Comparison of ENCODE assay signal across 8 cellular contexts in the genomic region with DNA sequence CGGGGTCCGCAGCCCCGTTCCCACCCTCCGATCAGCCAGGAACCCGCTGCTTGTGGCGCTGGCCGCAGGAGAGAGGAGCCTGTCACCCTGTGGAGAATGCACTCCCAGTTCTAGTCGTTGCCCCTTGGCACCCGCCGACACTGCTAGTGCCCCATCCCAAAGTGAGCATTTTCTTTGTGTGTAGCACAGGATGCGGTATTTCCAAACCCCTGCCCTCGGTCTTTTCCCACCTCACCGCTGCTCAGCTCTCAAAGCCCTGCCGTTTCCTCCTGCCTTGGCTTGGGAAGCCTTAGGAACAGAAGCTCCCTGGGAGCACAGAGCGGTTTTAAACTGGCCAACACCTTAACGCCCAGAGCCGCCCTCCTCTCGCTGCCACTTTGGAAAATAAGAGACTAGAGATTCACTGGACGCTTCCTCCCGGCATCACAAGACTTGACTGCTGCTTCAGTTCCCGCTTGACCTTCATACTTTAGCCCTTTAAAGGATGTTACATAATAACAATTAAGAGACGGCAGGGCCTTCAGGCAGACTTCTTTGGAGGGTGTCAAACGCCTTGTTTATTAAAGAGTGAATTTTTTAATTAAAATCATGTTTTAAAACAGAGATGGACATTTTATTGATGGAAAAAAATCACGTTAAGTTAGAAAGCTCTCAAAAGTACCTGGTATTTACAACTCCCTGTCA. TPM values are rescaled to one million over a fixed set of nuclear protein-coding genes. Genes with fewer than 3 reads are reported as not detected.
DNase-seq lines count a peak whose midpoint lies in the region; ATAC-seq and TF ChIP-seq lines count a peak whose summit lies in the region.

No MANE protein-coding gene starts in this region.

- TF ChIP-seq EP300 in sigmoid colon (IDR thresholded peaks at IDR 0.05): no peak

- H3K4me1 Mint-ChIP-seq in T-helper 1 cell treated with Interleukin-12 subunit alpha and Interleukin-12 subunit beta and Interleukin-4 antibody, amounts not matched to agents 30 μg/mL and 1 μg/mL, for 36 hours (ENCODE audit: low read depth): peaks cover 27% of the 10 kb centered on the region

- H3K9ac ChIP-seq in iPS-20b (ENCODE audit: low read depth, low read length): peak overlapping the region; percentile 85; the same call in 1 of the 2 replicates

- no peak for TF ChIP-seq CTCF in sigmoid colon (IDR thresholded peaks at IDR 0.05)

- WGBS in sigmoid colon, 2 donors: 2 to 3% methylated on average over 24 of the region's 24 CpGs

- no peaks in the 10 kb centered on the region; the same call in 1 of the 2 replicates for H3K27me3 ChIP-seq in iPS-20b (ENCODE audit: insufficient read depth, low read length)
- H3K27me3 ChIP-seq in sigmoid colon: no peaks in the 10 kb centered on the region

- H3K27me3 Mint-ChIP-seq in T-helper 1 cell treated with Interleukin-12 subunit alpha and Interleukin-12 subunit beta and Interleukin-4 antibody, amounts not matched to agents 30 μg/mL and 1 μg/mL, for 36 hours (ENCODE audit: low read depth): no peaks in the 10 kb centered on the region

- H3K9me3 ChIP-seq in iPS-20b (ENCODE audit: insufficient read depth, low read depth, low read length): no peaks in the 10 kb centered on the region
- H3K9me3 ChIP-seq in sigmoid colon: no peaks in the 10 kb centered on the region

- peak overlapping the region; percentile 54 for H3K27ac ChIP-seq in iPS-20b (ENCODE audit: low read length)
- peak overlapping the region; percentile 93 to 99 (median 98) for H3K27ac ChIP-seq in sigmoid colon

- in situ Hi-C loops in T47D (cut with HindIII; ENCODE audit: low pct_unique_long_range_greater_than_20kb, low sequenced_read_pairs): no loop called here

- H3K4me1 ChIP-seq in iPS-20b (ENCODE audit: insufficient read depth, low read length) (peaks cover 17% of the 10 kb centered on the region; the same call in 1 of the 2 replicates), sigmoid colon (peaks cover 0 to 40% (median 31%) of the 10 kb centered on the region in 4 donors)

- peak; percentile 14 to 17 for TF ChIP-seq POLR2A in sigmoid colon (IDR thresholded peaks at IDR 0.05)

- intact Hi-C loops in sigmoid colon (cut with DNase I): loop anchor here (5.0 to 10.0 kb wide), 2 partner anchors 533 to 990 kb away; a partner anchor contains a TSS

- ATAC-seq in HG03457 (IDR thresholded peaks at IDR 0.05; ENCODE audit: unreplicated experiment) (peak; percentile 11), HG03095 (IDR thresholded peaks at IDR 0.05; ENCODE audit: unreplicated experiment) (no peak)

- DNase-seq in T-helper 1 cell (no peak), SK-N-DZ (ENCODE audit: low spot score) (peak; percentile 29), T47D (ENCODE audit: low read depth in 1 of 2, low spot score in 1 of 2) (peak; percentile 17 to 24), sigmoid colon (peak; percentile 81)

- H3K9me3 Mint-ChIP-seq in T-helper 1 cell treated with Interleukin-12 subunit alpha and Interleukin-12 subunit beta and Interleukin-4 antibody, amounts not matched to agents 30 μg/mL and 1 μg/mL, for 36 hours: no peaks in the 10 kb centered on the region

- H3K36me3 Mint-ChIP-seq in T-helper 1 cell treated with Interleukin-12 subunit alpha and Interleukin-12 subunit beta and Interleukin-4 antibody, amounts not matched to agents 30 μg/mL and 1 μg/mL, for 36 hours (ENCODE audit: low read depth): peaks cover 17% of the 10 kb centered on the region

- H3K4me3 ChIP-seq in iPS-20b (ENCODE audit: low read length) (peak overlapping the region; percentile 86), sigmoid colon (peak overlapping the region; percentile 79 to 89 (median 82))

- peak overlapping the region; percentile 95 for H3K4me3 Mint-ChIP-seq in T-helper 1 cell treated with Interleukin-12 subunit alpha and Interleukin-12 subunit beta and Interleukin-4 antibody, amounts not matched to agents 30 μg/mL and 1 μg/mL, for 36 hours

- peak overlapping the region; percentile 94 for H3K27ac Mint-ChIP-seq in T-helper 1 cell treated with Interleukin-12 subunit alpha and Interleukin-12 subunit beta and Interleukin-4 antibody, amounts not matched to agents 30 μg/mL and 1 μg/mL, for 36 hours

- H3K36me3 ChIP-seq in iPS-20b (ENCODE audit: insufficient read depth, low read depth, low read length) (no peaks in the 10 kb centered on the region), sigmoid colon (peaks cover 0 to 20% (median 3%) of the 10 kb centered on the region in 4 donors)

RNA-seq across cellular contexts. Expression of a gene that starts 0.8 kb away (rescaled TPM):
- polyA plus RNA-seq in SK-N-DZ (2014; cell fraction: cytosol; rRNA removed): 1.1 and 1.5 TPM in 2 replicates
- polyA plus RNA-seq in SK-N-DZ (2014; cell fraction: nucleus; rRNA removed): 1.3 and 1.7 TPM in 2 replicates
- 10 to 100 TPM; 30.0 to 75.3 (median 34.7) TPM for total RNA-seq in sigmoid colon
- polyA plus RNA-seq in sigmoid colon: 10 to 100 TPM in 1 of 3 donors, 1 to 10 TPM in 2; 7.2 to 20.9 (median 8.4) TPM

RNA-seq across cellular contexts. Expression of a gene that starts 35.1 kb away (rescaled TPM):
- polyA plus RNA-seq in SK-N-DZ (2014; cell fraction: cytosol; rRNA removed): 0.03 TPM in 1 of 2 replicates, not detected in the other
- polyA plus RNA-seq in SK-N-DZ (2014; cell fraction: nucleus; rRNA removed): 0.20 and 0.41 TPM in 2 replicates
- 1 to 10 TPM in 2 of 4 donors, under 1 TPM in 2; 0.36 to 3.9 (median 1.4) TPM for total RNA-seq in sigmoid colon
- polyA plus RNA-seq in sigmoid colon: 1 to 10 TPM in 1 of 3 donors, under 1 TPM in 2; 0.46 to 1.3 (median 0.60) TPM

Comparison
In these comparisons a context has a peak if more than half of its experiments do, and no peak if none do; other contexts are left out.
1. DNase-seq: peak in SK-N-DZ (single experiment), T47D (2 of 2) and sigmoid colon (single experiment); none in T-helper 1 cell (0 of 5).